ENCODE assay signal across 1 cellular context in genomic region chr4:102047616-102048015, GRCh38.
TF ChIP-seq lines count a peak whose summit lies in the region.

No MANE protein-coding gene starts in this region.

TF ChIP-seq in HepG2, 621 proteins besides CTCF, POLR2A, EP300 and RAD21:
- no peak for TF ChIP-seq ZSCAN31 (CRISPR knock-in tag; IDR thresholded peaks at IDR 0.05; ENCODE audit: low read depth)
- TF ChIP-seq SIX4 (CRISPR knock-in tag; IDR thresholded peaks at IDR 0.05), result no peak
- no peak for TF ChIP-seq ONECUT2 (CRISPR knock-in tag; IDR thresholded peaks at IDR 0.05)
- no peak for TF ChIP-seq ATF3 (CRISPR knock-in tag; IDR thresholded peaks at IDR 0.05)
- no peak for TF ChIP-seq PTBP1 (IDR thresholded peaks at IDR 0.05; ENCODE audit: low read depth, low read length, poor library complexity, severe bottlenecking)
- TF ChIP-seq ERF (CRISPR knock-in tag; IDR thresholded peaks at IDR 0.05), result no peak
- no peak for TF ChIP-seq SNRNP70 (IDR thresholded peaks at IDR 0.05; ENCODE audit: low read depth, low read length)
